Comparison of ENCODE assay signal across 26 cellular contexts in the genomic region with DNA sequence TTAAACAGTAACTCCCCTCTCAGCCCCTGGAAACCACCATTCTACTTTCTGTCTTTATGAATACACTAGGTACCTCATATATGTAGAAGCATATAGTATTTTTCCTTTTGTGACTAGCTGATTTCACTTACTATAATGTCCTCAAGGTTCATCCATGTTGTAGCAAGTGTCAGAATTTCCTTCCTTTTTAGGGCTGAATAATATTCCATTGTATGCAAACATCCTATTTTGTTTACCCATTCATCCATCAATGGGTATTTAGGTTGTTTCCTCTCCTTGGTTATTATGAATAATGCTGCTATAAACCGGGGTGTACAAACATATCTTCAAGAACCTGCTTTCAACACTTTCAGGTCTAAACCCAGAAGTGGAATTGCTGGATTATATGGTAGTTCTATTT.
A peak's percentile ranks its signal among the peaks of the same experiment; 100 is the strongest.
DNase-seq lines count a peak whose midpoint lies in the region; ATAC-seq, FAIRE-seq and TF ChIP-seq lines count a peak whose summit lies in the region.
"Had no signal": no experiment of that assay in that cellular context is flagged by ENCODE, and none has a peak within 500 bp of the region (broad histone marks: within the 10 kb centered on the region; RNA-seq: fewer than 3 reads in every experiment).

No MANE protein-coding gene starts in this region.

- H3K4me3 ChIP-seq in ascending aorta, result no peak overlapping the region
- H3K4me3 ChIP-seq: GM23338, spleen, transverse colon had no signal

- no peak for DNase-seq in activated naive CD4-positive, alpha-beta T cell treated with anti-CD3 and anti-CD28 coated beads, Interleukin-2, amount 50 U/mL, for 72 hours (ENCODE audit: low spot score in 2 of 2)
- no peak for DNase-seq in activated naive CD4-positive, alpha-beta T cell treated with anti-CD3 and anti-CD28 coated beads for 36 hours
- DNase-seq in H54 (ENCODE audit: insufficient read length, low spot score) (no peak), ascending aorta (ENCODE audit: low spot score in 2 of 2) (no peak), substantia nigra (lab: John Stamatoyannopoulos, UW) (no peak), HK-2 (ENCODE audit: unreplicated experiment) (no peak)
- DNase-seq: ACHN; activated naive CD4-positive, alpha-beta T cell treated with Interleukin-2 at 50 U/mL for 16 hours; activated T-cell treated with anti-CD3 and anti-CD28 coated beads for 4 hours; Calu3; cerebellar nuclear complex; effector memory CD4-positive, alpha-beta T cell; NCI-H2171; NCI-H524 treated with DMSO at 0.1 percent for 48 hours; spleen; stimulated activated CD4-positive, alpha-beta T cell treated with anti-CD3 and anti-CD28 coated beads, Interleukin-4, amount 100 ng/mL, for 1 hour; stimulated activated naive CD4-positive, alpha-beta T cell treated with Interleukin-2 at 50 U/mL for 16 hours; transverse colon had no signal

- no peak overlapping the region for H3K4me3 Mint-ChIP-seq in activated naive CD4-positive, alpha-beta T cell treated with anti-CD3 and anti-CD28 coated beads for 36 hours
- H3K4me3 Mint-ChIP-seq: GM23338; T-helper 1 cell treated with Interleukin-12 subunit alpha and Interleukin-12 subunit beta and Interleukin-4 antibody, amounts not matched to agents 30 μg/mL and 1 μg/mL, for 36 hours had no signal

- intact Hi-C loops in activated naive CD4-positive, alpha-beta T cell treated with anti-CD3 and anti-CD28 coated beads for 36 hours (cut with micrococcal nuclease), result loop anchor here (1.0 kb wide), 2 partner anchors 10 to 66 kb away; no protein-coding TSS in a partner anchor
- intact Hi-C loops in ascending aorta (cut with DNase I), result loop anchor here (5.0 to 10.0 kb wide), 5 partner anchors 59 to 174 kb away; a partner anchor contains a TSS

- H3K36me3 Mint-ChIP-seq in activated naive CD4-positive, alpha-beta T cell treated with anti-CD3 and anti-CD28 coated beads, Interleukin-2, amount 50 U/mL, for 72 hours, result peaks cover 11 to 23% of the 10 kb centered on the region in 2 donors
- H3K36me3 Mint-ChIP-seq in activated naive CD4-positive, alpha-beta T cell treated with anti-CD3 and anti-CD28 coated beads for 36 hours (ENCODE audit: low read depth), result peaks cover 15% of the 10 kb centered on the region

- H3K27ac ChIP-seq in ascending aorta (peak overlapping the region; percentile 68 to 78), substantia nigra (ENCODE audit: low read depth, low read length, poor library complexity, severe bottlenecking) (peak overlapping the region; percentile 4)
- H3K27ac ChIP-seq: C4-2B, neutrophil, spleen, VCaP had no signal

- H3K36me3 ChIP-seq in ascending aorta, result no peaks in the 10 kb centered on the region
- H3K36me3 ChIP-seq: neutrophil, spleen, transverse colon had no signal

- TF ChIP-seq POLR2A in H54 (IDR thresholded peaks at IDR 0.05; ENCODE audit: low read depth, low read length), result no peak

- CTCF ChIA-PET in activated naive CD4-positive, alpha-beta T cell treated with anti-CD3 and anti-CD28 coated beads for 36 hours (lab: Charles Lee), result no interaction called here

- TF ChIP-seq CTCF in ascending aorta (IDR thresholded peaks at IDR 0.05), result no peak

- peak; percentile 55 for FAIRE-seq in H54 (lab: Jason Lieb, UNC)

- no peaks in the 10 kb centered on the region for H3K27me3 Mint-ChIP-seq in activated naive CD4-positive, alpha-beta T cell treated with anti-CD3 and anti-CD28 coated beads for 36 hours (ENCODE audit: low read depth)

- peaks cover 0 to 11% of the 10 kb centered on the region in 2 donors for H3K4me1 ChIP-seq in ascending aorta

- H3K9me3 Mint-ChIP-seq in activated naive CD4-positive, alpha-beta T cell treated with anti-CD3 and anti-CD28 coated beads, Interleukin-2, amount 50 U/mL, for 72 hours, result peaks cover 3 to 7% of the 10 kb centered on the region in 2 donors
- H3K9me3 Mint-ChIP-seq in activated naive CD4-positive, alpha-beta T cell treated with anti-CD3 and anti-CD28 coated beads for 36 hours, result peaks cover 2% of the 10 kb centered on the region

- H3K27me3 ChIP-seq in ascending aorta, result no peaks in the 10 kb centered on the region
- H3K27me3 ChIP-seq: neutrophil, spleen, transverse colon had no signal

- peak; percentile 42 to 53 for ATAC-seq in activated naive CD4-positive, alpha-beta T cell treated with anti-CD3 and anti-CD28 coated beads, Interleukin-2, amount 50 U/mL, for 72 hours
- ATAC-seq in HG03432 (IDR thresholded peaks at IDR 0.05; ENCODE audit: unreplicated experiment) (no peak), HG03135 (IDR thresholded peaks at IDR 0.05; ENCODE audit: unreplicated experiment) (no peak)
- ATAC-seq: esophagus mucosa, GM23338 had no signal

- H3K27ac Mint-ChIP-seq in activated naive CD4-positive, alpha-beta T cell treated with anti-CD3 and anti-CD28 coated beads, Interleukin-2, amount 50 U/mL, for 72 hours, result no peak overlapping the region
- no peak overlapping the region for H3K27ac Mint-ChIP-seq in activated naive CD4-positive, alpha-beta T cell treated with anti-CD3 and anti-CD28 coated beads for 36 hours
- H3K27ac Mint-ChIP-seq: GM23338 had no signal

- H3K9me3 ChIP-seq in ascending aorta, result no peaks in the 10 kb centered on the region
- H3K9me3 ChIP-seq: neutrophil, spleen, transverse colon had no signal

- H3K4me1 Mint-ChIP-seq in activated naive CD4-positive, alpha-beta T cell treated with anti-CD3 and anti-CD28 coated beads for 36 hours (ENCODE audit: low read depth), result peaks cover 49% of the 10 kb centered on the region

Comparison
In these comparisons a context has a peak if more than half of its experiments do, and no peak if none do; other contexts are left out.
1. ATAC-seq: peak in activated naive CD4-positive, alpha-beta T cell treated with anti-CD3 and anti-CD28 coated beads, Interleukin-2, amount 50 U/mL, for 72 hours (2 of 2); none in HG03432 (single experiment) and HG03135 (single experiment).